Comparison of ENCODE assay signal across 11 cellular contexts in the genomic region with DNA sequence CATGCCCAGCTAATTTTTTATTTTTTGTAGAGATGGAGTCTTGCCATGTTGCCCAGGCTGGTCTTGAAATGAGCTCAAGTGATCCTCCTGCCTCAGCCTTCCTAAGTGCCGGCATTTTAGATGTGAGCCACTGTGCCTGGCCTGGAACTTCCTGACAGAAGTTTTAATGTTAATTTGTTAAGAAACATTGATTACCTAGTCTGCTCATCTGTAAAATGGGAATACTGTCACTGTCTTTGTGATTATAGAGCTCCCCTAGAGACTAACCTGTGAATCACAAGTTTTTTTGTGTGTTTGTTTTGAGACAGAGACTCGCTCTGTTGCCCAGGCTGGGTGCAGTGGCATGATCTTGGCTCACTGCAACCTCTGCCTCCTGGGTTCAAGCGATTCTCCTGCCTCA. TPM values are rescaled to one million over a fixed set of nuclear protein-coding genes. Genes with fewer than 3 reads are reported as not detected.
DNase-seq lines count a peak whose midpoint lies in the region; ATAC-seq and TF ChIP-seq lines count a peak whose summit lies in the region.
"Had no signal": no experiment of that assay in that cellular context is flagged by ENCODE, and none has a peak within 500 bp of the region (broad histone marks: within the 10 kb centered on the region; RNA-seq: fewer than 3 reads in every experiment).

No MANE protein-coding gene starts in this region.

- intact Hi-C loops in A673 (cut with micrococcal nuclease; ENCODE audit: unreplicated experiment) = no loop called here

- H3K4me3 Mint-ChIP-seq in endodermal cell = no peak overlapping the region

- POLR2A ChIA-PET in A673 (lab: Charles Lee; ENCODE audit: low non-redundant PET) = no interaction called here

- no peaks in the 10 kb centered on the region for H4K20me1 ChIP-seq in OCI-LY3 (ENCODE audit: insufficient read depth, low read length)

- peak; percentile 18 for DNase-seq in A673 (ENCODE audit: low spot score)
- DNase-seq in GM12864 (ENCODE audit: low read depth) = no peak
- no peak for DNase-seq in endodermal cell
- DNase-seq in H4 (ENCODE audit: low spot score) = no peak
- no peak for DNase-seq in WERI-Rb-1
- DNase-seq: effector CD8-positive, alpha-beta T cell; GM23248; NCI-H2171 had no signal

- H3K4me1 Mint-ChIP-seq in endodermal cell = peaks cover 10% of the 10 kb centered on the region

- ATAC-seq in HG02623 (IDR thresholded peaks at IDR 0.05; ENCODE audit: unreplicated experiment) (no peak), GM19463 (IDR thresholded peaks at IDR 0.05; ENCODE audit: unreplicated experiment) (no peak)

- H3K79me2 ChIP-seq in OCI-LY3 (ENCODE audit: low read length) = peaks cover 7% of the 10 kb centered on the region

- peak; percentile 22; the same call in 1 of the 2 replicates for TF ChIP-seq CTCF in A673 (conservative IDR thresholded peaks at IDR 0.05; ENCODE audit: low read depth, low read length)
- peak; percentile 31 for TF ChIP-seq CTCF in GM12864 (IDR thresholded peaks at IDR 0.05; ENCODE audit: low read depth, low read length, missing control alignments)
- peak; percentile 30 for TF ChIP-seq CTCF in OCI-LY3 (IDR thresholded peaks at IDR 0.05; ENCODE audit: low read depth, low read length)
- TF ChIP-seq CTCF in endodermal cell (conservative IDR thresholded peaks at IDR 0.05) = peak; percentile 58
- TF ChIP-seq CTCF in WERI-Rb-1 (IDR thresholded peaks at IDR 0.05; ENCODE audit: low read depth, low read length) = no peak

- no peaks in the 10 kb centered on the region for H3K27me3 Mint-ChIP-seq in endodermal cell (ENCODE audit: insufficient read depth)

- H3K27me3 ChIP-seq in A673 (replicated peaks; ENCODE audit: insufficient read depth, low read depth, low read length, poor library complexity) (no peaks in the 10 kb centered on the region), OCI-LY3 (ENCODE audit: low read depth, low read length) (no peaks in the 10 kb centered on the region), endodermal cell (ENCODE audit: control insufficient read depth, insufficient read depth, low read length, poor library complexity, severe bottlenecking) (no peaks in the 10 kb centered on the region), WERI-Rb-1 (ENCODE audit: insufficient read depth, low read depth, severe bottlenecking) (no peaks in the 10 kb centered on the region)

- CTCF ChIA-PET in A673 (lab: Charles Lee) = no interaction called here

- peaks cover under 1% of the 10 kb centered on the region for H3K36me3 ChIP-seq in A673 (ENCODE audit: insufficient read depth, low read length, poor library complexity, severe bottlenecking)
- H3K36me3 ChIP-seq in OCI-LY3 (replicated peaks; ENCODE audit: low read depth, low read length) = no peaks in the 10 kb centered on the region
- peaks cover under 1% of the 10 kb centered on the region for H3K36me3 ChIP-seq in endodermal cell (ENCODE audit: control insufficient read depth, insufficient read depth, low read length)
- H3K36me3 ChIP-seq in WERI-Rb-1 = peaks cover 9% of the 10 kb centered on the region

- H3K9me3 ChIP-seq in A673 (ENCODE audit: low read depth, low read length, poor library complexity, severe bottlenecking) (no peaks in the 10 kb centered on the region), OCI-LY3 (ENCODE audit: insufficient read depth, low read length) (no peaks in the 10 kb centered on the region), endodermal cell (ENCODE audit: control insufficient read depth, low read length) (no peaks in the 10 kb centered on the region), WERI-Rb-1 (ENCODE audit: severe bottlenecking) (no peaks in the 10 kb centered on the region)

- H3K27ac ChIP-seq in A673 (ENCODE audit: low read depth, low read length, poor library complexity, severe bottlenecking) = no peak overlapping the region
- H3K27ac ChIP-seq in OCI-LY3 (ENCODE audit: low read length) = no peak overlapping the region
- no peak overlapping the region for H3K27ac ChIP-seq in endodermal cell (ENCODE audit: low read depth, low read length)
- no peak overlapping the region for H3K27ac ChIP-seq in WERI-Rb-1
- H3K27ac ChIP-seq: GM23248 had no signal

- H3K36me3 Mint-ChIP-seq in endodermal cell (ENCODE audit: low read depth) = peaks cover 16% of the 10 kb centered on the region

- H3K4me1 ChIP-seq in A673 (ENCODE audit: insufficient read depth, low read length, poor library complexity, severe bottlenecking) (peaks cover 4% of the 10 kb centered on the region), OCI-LY3 (ENCODE audit: low read length) (peaks cover 4% of the 10 kb centered on the region; the same call in 1 of the 2 replicates), endodermal cell (ENCODE audit: control insufficient read depth, insufficient read depth, low read length) (no peaks in the 10 kb centered on the region)

- H3K9ac ChIP-seq in OCI-LY3 (ENCODE audit: low read length) (no peak overlapping the region), endodermal cell (ENCODE audit: extremely low read depth, low read length, poor library complexity, severe bottlenecking) (no peak overlapping the region)
- H3K9ac ChIP-seq: GM23248 had no signal

- no peaks in the 10 kb centered on the region for H3K9me3 Mint-ChIP-seq in endodermal cell

- 96 to 100% methylated on average over 2 to 3 of the region's 3 CpGs for WGBS in endodermal cell (ENCODE audit: insufficient coverage in 1 of 2, insufficient read length in 1 of 2), 2 experiments

- H3K4me2 ChIP-seq in OCI-LY3 (ENCODE audit: low read length) = no peak overlapping the region

- BruUV-seq in A673 (replicated peaks; lab: Mats Ljungman, UMichigan) = no TSS peak

- H3K4me3 ChIP-seq in A673 (ENCODE audit: low read depth, low read length, poor library complexity, severe bottlenecking) (no peak overlapping the region), GM12864 (ENCODE audit: low read depth, low read length) (no peak overlapping the region), OCI-LY3 (ENCODE audit: low read length) (no peak overlapping the region), endodermal cell (ENCODE audit: low read length) (no peak overlapping the region), WERI-Rb-1 (ENCODE audit: low read depth, low read length) (no peak overlapping the region)
- H3K4me3 ChIP-seq: GM23248 had no signal

- H3K27ac Mint-ChIP-seq in endodermal cell = no peak overlapping the region

- no peak overlapping the region for H2AFZ ChIP-seq in OCI-LY3 (ENCODE audit: low read depth, low read length)
- H2AFZ ChIP-seq: GM23248 had no signal

RNA-seq across cellular contexts. Expression of a gene that starts 4.3 kb away (rescaled TPM):
- total RNA-seq in A673 (2021) = 176 and 208 TPM in 2 replicates
- total RNA-seq in endodermal cell = 10 to 100 TPM; 71.4 to 76.5 TPM
- 56.9 TPM for polyA plus RNA-seq in endodermal cell (2013, experiment 1 of 2)
- 56.8 TPM for polyA plus RNA-seq in endodermal cell (2013, experiment 2 of 2)
- 39.1 and 40.0 TPM in 2 replicates for total RNA-seq in H4 (2014; rRNA removed; shearing (Covaris generic))
